22 cellular contexts compared by ENCODE assay signal in genomic region chr5:51988561-51988960, GRCh38.
"Had no signal": no experiment of that assay in that cellular context is flagged by ENCODE, and none has a peak within 500 bp of the region (broad histone marks: within the 10 kb centered on the region; RNA-seq: fewer than 3 reads in every experiment).

No MANE protein-coding gene starts in this region.

- H3K36me3 ChIP-seq: Peyer's patch, SJSA1 had no signal

- H3K4me3 Mint-ChIP-seq: activated CD4-positive, alpha-beta memory T cell treated with anti-CD3 and anti-CD28 coated beads, Interleukin-2, amount 10 ng/mL, durations not matched to agents 7 days and 5 days; activated naive CD4-positive, alpha-beta T cell treated with anti-CD3 and anti-CD28 coated beads for 36 hours; activated naive CD8-positive, alpha-beta T cell; activated T-helper 17 cell treated with anti-CD3 and anti-CD28 coated beads, Interleukin-2, amount 50 U/mL, for 72 hours; brain; T-helper 1 cell treated with Interleukin-12 subunit alpha and Interleukin-12 subunit beta and Interleukin-4 antibody, amounts not matched to agents 30 μg/mL and 1 μg/mL, for 36 hours had no signal

- H3K4me1 ChIP-seq: Peyer's patch, SJSA1 had no signal

- H3K36me3 Mint-ChIP-seq: activated naive CD8-positive, alpha-beta T cell; brain had no signal

- H3K9me3 Mint-ChIP-seq: activated naive CD4-positive, alpha-beta T cell treated with anti-CD3 and anti-CD28 coated beads for 36 hours; activated T-helper 17 cell treated with anti-CD3 and anti-CD28 coated beads, Interleukin-2, amount 50 U/mL, for 72 hours; brain; T-helper 1 cell treated with Interleukin-12 subunit alpha and Interleukin-12 subunit beta and Interleukin-4 antibody, amounts not matched to agents 30 μg/mL and 1 μg/mL, for 36 hours had no signal

- H3K9me3 ChIP-seq: Peyer's patch, SJSA1 had no signal

- H3K4me3 ChIP-seq: Peyer's patch, SJSA1 had no signal

- ATAC-seq: activated T-helper 17 cell treated with anti-CD3 and anti-CD28 coated beads, Interleukin-2, amount 50 U/mL, for 72 hours had no signal

- H3K4me1 Mint-ChIP-seq: activated CD4-positive, alpha-beta memory T cell treated with anti-CD3 and anti-CD28 coated beads, Interleukin-2, amount 10 ng/mL, durations not matched to agents 7 days and 5 days; activated T-helper 17 cell treated with anti-CD3 and anti-CD28 coated beads, Interleukin-2, amount 50 U/mL, for 72 hours; brain had no signal

- H3K27me3 Mint-ChIP-seq: activated CD4-positive, alpha-beta memory T cell treated with anti-CD3 and anti-CD28 coated beads, Interleukin-2, amount 10 ng/mL, durations not matched to agents 7 days and 5 days; activated naive CD8-positive, alpha-beta T cell; activated T-helper 17 cell treated with anti-CD3 and anti-CD28 coated beads, Interleukin-2, amount 50 U/mL, for 72 hours had no signal

- H3K27me3 ChIP-seq: Peyer's patch, SJSA1 had no signal

- H3K27ac Mint-ChIP-seq: activated CD4-positive, alpha-beta memory T cell treated with anti-CD3 and anti-CD28 coated beads, Interleukin-2, amount 10 ng/mL, durations not matched to agents 7 days and 5 days; activated naive CD4-positive, alpha-beta T cell treated with anti-CD3 and anti-CD28 coated beads for 36 hours; activated naive CD8-positive, alpha-beta T cell; activated T-helper 17 cell treated with anti-CD3 and anti-CD28 coated beads, Interleukin-2, amount 50 U/mL, for 72 hours; brain; T-helper 1 cell treated with Interleukin-12 subunit alpha and Interleukin-12 subunit beta and Interleukin-4 antibody, amounts not matched to agents 30 μg/mL and 1 μg/mL, for 36 hours had no signal

- DNase-seq: activated CD4-positive, alpha-beta memory T cell treated with anti-CD3 and anti-CD28 coated beads, Interleukin-2, amount 10 ng/mL, durations not matched to agents 7 days and 5 days; activated CD4-positive, alpha-beta T cell treated with anti-CD3 and anti-CD28 coated beads, Interleukin-2, amount 50 U/mL, for 1 hour; activated CD4-positive, CD25-positive, alpha-beta regulatory T cell; activated gamma-delta T cell; activated naive CD4-positive, alpha-beta T cell treated with anti-CD3 and anti-CD28 coated beads for 36 hours; activated T-cell treated with anti-CD3 and anti-CD28 coated beads for 4 hours; activated T-cell treated with anti-CD3 and anti-CD28 coated beads, Interleukin-2, amount 50 U/mL, for 48 hours; amygdala; NCI-H1092; NCI-H1417 treated with DMSO at 0.1 percent for 48 hours; NCI-H187; NCI-H226; NCI-H774; NK-92 treated with Interleukin-12 subunit alpha and Interleukin-12 subunit beta, amount 100 ng/mL, for 24 hours; OCI-M1; Peyer's patch; SHP77 had no signal
